Comparison of ENCODE assay signal across 1 cellular context in the genomic region with DNA sequence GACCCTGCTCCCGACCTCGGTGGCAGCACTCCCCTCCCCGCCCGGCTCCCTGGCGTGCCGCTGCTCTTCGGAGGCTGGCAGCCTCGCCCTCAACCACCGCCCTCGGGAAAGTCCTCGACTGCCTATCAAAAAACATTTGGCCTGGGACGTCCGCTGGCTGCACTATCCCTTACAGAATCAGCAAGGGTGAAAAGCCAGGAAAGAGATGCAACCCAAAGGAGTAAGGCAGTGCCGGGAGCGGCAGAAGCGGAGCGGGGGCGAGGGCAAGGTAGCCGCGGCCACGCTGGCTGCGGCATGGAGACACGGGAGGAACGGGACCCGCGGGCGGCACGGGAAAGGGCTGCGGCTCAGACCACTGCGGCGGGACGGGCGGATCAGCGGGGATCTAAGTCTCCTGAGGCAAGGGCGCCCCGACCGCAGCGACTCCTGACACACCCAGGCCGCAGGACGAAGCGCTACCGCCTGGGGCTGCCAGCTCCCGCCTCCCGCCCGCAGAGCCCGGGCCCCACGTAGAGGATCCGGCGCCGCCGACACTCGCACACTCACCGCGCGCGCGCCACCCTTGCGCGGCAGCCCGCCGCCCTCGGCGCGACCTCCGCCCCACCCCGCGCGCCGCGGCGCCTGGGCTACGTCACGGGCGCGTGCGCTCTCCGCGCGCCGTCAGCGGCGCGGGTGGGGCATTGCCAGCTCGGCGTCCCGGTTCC.
TF ChIP-seq lines count a peak whose summit lies in the region.

A gene with protein sequence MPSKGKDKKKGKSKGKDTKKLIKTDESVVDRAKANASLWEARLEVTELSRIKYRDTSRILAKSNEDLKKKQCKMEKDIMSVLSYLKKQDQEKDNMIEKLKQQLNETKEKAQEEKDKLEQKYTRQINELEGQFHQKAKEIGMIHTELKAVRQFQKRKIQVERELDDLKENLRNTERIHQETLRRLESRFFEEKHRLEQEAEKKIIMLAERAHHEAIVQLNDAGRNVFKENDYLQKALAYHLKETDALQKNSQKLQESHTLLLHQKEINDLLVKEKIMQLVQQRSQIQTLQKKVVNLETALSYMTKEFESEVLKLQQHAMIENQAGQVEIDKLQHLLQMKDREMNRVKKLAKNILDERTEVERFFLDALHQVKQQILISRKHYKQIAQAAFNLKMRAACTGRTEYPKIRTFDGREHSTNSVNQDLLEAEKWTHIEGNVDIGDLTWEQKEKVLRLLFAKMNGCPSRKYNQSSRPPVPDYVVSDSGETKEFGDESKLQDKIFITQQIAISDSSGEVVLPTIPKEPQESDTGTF (plus strand): TSS at position 646 of the 704 bp plus-strand sequence. CDS start 130 bp downstream, outside the sequence.
A gene with protein sequence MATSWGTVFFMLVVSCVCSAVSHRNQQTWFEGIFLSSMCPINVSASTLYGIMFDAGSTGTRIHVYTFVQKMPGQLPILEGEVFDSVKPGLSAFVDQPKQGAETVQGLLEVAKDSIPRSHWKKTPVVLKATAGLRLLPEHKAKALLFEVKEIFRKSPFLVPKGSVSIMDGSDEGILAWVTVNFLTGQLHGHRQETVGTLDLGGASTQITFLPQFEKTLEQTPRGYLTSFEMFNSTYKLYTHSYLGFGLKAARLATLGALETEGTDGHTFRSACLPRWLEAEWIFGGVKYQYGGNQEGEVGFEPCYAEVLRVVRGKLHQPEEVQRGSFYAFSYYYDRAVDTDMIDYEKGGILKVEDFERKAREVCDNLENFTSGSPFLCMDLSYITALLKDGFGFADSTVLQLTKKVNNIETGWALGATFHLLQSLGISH (minus strand): TSS at position 585 of the 704 bp plus-strand sequence. CDS start 31,186 bp downstream, outside the sequence.

TF ChIP-seq in HepG2, 621 proteins besides CTCF, POLR2A, EP300 and RAD21 (continued from another document and continues in another):
- TF ChIP-seq HNRNPK (IDR thresholded peaks at IDR 0.05; ENCODE audit: low read depth, low read length, poor library complexity, severe bottlenecking) (no peak), ZNF766 (CRISPR knock-in tag; IDR thresholded peaks at IDR 0.05; ENCODE audit: borderline replicate concordance) (no peak), ZBTB3 (CRISPR knock-in tag; IDR thresholded peaks at IDR 0.05; ENCODE audit: borderline replicate concordance, low read depth) (no peak), WIZ (CRISPR knock-in tag; IDR thresholded peaks at IDR 0.05) (no peak; the same call in 1 of the 2 replicates), XRCC5 (optimal IDR thresholded peaks at IDR 0.05; ENCODE audit: low read length) (no peak), KLF11 (CRISPR knock-in tag; IDR thresholded peaks at IDR 0.05) (no peak), SOX6 (IDR thresholded peaks at IDR 0.05) (no peak), SOX6 (CRISPR knock-in tag; IDR thresholded peaks at IDR 0.05) (peak; percentile 50), PAWR (CRISPR knock-in tag; IDR thresholded peaks at IDR 0.05; ENCODE audit: borderline replicate concordance) (no peak), JUN (CRISPR knock-in tag; IDR thresholded peaks at IDR 0.05) (no peak), ZBTB8A (CRISPR knock-in tag; IDR thresholded peaks at IDR 0.05; ENCODE audit: borderline replicate concordance, low read depth) (no peak), HNF4G (IDR thresholded peaks at IDR 0.05; ENCODE audit: borderline replicate concordance, low read depth, low read length) (no peak), HNF4G (CRISPR knock-in tag; IDR thresholded peaks at IDR 0.05; ENCODE audit: borderline replicate concordance, low read depth) (0 out of 2 replicates have a peak, but pooled peaks have one; percentile 43), ZNF614 (CRISPR knock-in tag; IDR thresholded peaks at IDR 0.05; ENCODE audit: borderline replicate concordance) (peak; percentile 41; the same call in 1 of the 2 replicates), GTF3A (CRISPR knock-in tag; conservative IDR thresholded peaks at IDR 0.05) (no peak), ZNF615 (CRISPR knock-in tag; IDR thresholded peaks at IDR 0.05; ENCODE audit: borderline replicate concordance) (no peak), TRIM24 (CRISPR knock-in tag; IDR thresholded peaks at IDR 0.05) (no peak), ZNF792 (CRISPR knock-in tag; IDR thresholded peaks at IDR 0.05) (no peak; the same call in 1 of the 2 replicates), ZNF558 (CRISPR knock-in tag; IDR thresholded peaks at IDR 0.05; ENCODE audit: borderline replicate concordance) (0 out of 2 replicates have a peak, but pooled peaks have one; percentile 49), KAT7 (CRISPR knock-in tag; IDR thresholded peaks at IDR 0.05; ENCODE audit: borderline replicate concordance) (no peak), ZNF562 (CRISPR knock-in tag; IDR thresholded peaks at IDR 0.05; ENCODE audit: borderline replicate concordance) (no peak), NR2C2 (CRISPR knock-in tag; IDR thresholded peaks at IDR 0.05; ENCODE audit: borderline replicate concordance) (peak; percentile 85), YEATS2 (CRISPR knock-in tag; IDR thresholded peaks at IDR 0.05; ENCODE audit: borderline replicate concordance) (peak; percentile 13; the same call in 1 of the 2 replicates), ZBTB38 (CRISPR knock-in tag; IDR thresholded peaks at IDR 0.05) (peak; percentile 61; the same call in 1 of the 2 replicates), SP4 (CRISPR knock-in tag; IDR thresholded peaks at IDR 0.05) (0 out of 2 replicates have a peak, but pooled peaks have one; percentile 73), RBAK (CRISPR knock-in tag; IDR thresholded peaks at IDR 0.05) (no peak)
- TF ChIP-seq, protein P1, sequence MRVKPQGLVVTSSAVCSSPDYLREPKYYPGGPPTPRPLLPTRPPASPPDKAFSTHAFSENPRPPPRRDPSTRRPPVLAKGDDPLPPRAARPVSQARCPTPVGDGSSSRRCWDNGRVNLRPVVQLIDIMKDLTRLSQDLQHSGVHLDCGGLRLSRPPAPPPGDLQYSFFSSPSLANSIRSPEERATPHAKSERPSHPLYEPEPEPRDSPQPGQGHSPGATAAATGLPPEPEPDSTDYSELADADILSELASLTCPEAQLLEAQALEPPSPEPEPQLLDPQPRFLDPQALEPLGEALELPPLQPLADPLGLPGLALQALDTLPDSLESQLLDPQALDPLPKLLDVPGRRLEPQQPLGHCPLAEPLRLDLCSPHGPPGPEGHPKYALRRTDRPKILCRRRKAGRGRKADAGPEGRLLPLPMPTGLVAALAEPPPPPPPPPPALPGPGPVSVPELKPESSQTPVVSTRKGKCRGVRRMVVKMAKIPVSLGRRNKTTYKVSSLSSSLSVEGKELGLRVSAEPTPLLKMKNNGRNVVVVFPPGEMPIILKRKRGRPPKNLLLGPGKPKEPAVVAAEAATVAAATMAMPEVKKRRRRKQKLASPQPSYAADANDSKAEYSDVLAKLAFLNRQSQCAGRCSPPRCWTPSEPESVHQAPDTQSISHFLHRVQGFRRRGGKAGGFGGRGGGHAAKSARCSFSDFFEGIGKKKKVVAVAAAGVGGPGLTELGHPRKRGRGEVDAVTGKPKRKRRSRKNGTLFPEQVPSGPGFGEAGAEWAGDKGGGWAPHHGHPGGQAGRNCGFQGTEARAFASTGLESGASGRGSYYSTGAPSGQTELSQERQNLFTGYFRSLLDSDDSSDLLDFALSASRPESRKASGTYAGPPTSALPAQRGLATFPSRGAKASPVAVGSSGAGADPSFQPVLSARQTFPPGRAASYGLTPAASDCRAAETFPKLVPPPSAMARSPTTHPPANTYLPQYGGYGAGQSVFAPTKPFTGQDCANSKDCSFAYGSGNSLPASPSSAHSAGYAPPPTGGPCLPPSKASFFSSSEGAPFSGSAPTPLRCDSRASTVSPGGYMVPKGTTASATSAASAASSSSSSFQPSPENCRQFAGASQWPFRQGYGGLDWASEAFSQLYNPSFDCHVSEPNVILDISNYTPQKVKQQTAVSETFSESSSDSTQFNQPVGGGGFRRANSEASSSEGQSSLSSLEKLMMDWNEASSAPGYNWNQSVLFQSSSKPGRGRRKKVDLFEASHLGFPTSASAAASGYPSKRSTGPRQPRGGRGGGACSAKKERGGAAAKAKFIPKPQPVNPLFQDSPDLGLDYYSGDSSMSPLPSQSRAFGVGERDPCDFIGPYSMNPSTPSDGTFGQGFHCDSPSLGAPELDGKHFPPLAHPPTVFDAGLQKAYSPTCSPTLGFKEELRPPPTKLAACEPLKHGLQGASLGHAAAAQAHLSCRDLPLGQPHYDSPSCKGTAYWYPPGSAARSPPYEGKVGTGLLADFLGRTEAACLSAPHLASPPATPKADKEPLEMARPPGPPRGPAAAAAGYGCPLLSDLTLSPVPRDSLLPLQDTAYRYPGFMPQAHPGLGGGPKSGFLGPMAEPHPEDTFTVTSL (CRISPR knock-in tag; IDR thresholded peaks at IDR 0.05; ENCODE audit: borderline replicate concordance): no peak
- TF ChIP-seq, protein P2, sequence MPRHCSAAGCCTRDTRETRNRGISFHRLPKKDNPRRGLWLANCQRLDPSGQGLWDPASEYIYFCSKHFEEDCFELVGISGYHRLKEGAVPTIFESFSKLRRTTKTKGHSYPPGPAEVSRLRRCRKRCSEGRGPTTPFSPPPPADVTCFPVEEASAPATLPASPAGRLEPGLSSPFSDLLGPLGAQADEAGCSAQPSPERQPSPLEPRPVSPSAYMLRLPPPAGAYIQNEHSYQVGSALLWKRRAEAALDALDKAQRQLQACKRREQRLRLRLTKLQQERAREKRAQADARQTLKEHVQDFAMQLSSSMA (CRISPR knock-in tag; IDR thresholded peaks at IDR 0.05): no peak
- TF ChIP-seq, protein P3, sequence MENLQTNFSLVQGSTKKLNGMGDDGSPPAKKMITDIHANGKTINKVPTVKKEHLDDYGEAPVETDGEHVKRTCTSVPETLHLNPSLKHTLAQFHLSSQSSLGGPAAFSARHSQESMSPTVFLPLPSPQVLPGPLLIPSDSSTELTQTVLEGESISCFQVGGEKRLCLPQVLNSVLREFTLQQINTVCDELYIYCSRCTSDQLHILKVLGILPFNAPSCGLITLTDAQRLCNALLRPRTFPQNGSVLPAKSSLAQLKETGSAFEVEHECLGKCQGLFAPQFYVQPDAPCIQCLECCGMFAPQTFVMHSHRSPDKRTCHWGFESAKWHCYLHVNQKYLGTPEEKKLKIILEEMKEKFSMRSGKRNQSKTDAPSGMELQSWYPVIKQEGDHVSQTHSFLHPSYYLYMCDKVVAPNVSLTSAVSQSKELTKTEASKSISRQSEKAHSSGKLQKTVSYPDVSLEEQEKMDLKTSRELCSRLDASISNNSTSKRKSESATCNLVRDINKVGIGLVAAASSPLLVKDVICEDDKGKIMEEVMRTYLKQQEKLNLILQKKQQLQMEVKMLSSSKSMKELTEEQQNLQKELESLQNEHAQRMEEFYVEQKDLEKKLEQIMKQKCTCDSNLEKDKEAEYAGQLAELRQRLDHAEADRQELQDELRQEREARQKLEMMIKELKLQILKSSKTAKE (CRISPR knock-in tag; IDR thresholded peaks at IDR 0.05; ENCODE audit: borderline replicate concordance): no peak
- TF ChIP-seq, protein P4, sequence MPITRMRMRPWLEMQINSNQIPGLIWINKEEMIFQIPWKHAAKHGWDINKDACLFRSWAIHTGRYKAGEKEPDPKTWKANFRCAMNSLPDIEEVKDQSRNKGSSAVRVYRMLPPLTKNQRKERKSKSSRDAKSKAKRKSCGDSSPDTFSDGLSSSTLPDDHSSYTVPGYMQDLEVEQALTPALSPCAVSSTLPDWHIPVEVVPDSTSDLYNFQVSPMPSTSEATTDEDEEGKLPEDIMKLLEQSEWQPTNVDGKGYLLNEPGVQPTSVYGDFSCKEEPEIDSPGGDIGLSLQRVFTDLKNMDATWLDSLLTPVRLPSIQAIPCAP (CRISPR knock-in tag; IDR thresholded peaks at IDR 0.05; ENCODE audit: low read depth): no peak
- TF ChIP-seq, protein P5, sequence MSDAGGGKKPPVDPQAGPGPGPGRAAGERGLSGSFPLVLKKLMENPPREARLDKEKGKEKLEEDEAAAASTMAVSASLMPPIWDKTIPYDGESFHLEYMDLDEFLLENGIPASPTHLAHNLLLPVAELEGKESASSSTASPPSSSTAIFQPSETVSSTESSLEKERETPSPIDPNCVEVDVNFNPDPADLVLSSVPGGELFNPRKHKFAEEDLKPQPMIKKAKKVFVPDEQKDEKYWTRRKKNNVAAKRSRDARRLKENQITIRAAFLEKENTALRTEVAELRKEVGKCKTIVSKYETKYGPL (CRISPR knock-in tag; IDR thresholded peaks at IDR 0.05): no peak
- TF ChIP-seq, protein P6, sequence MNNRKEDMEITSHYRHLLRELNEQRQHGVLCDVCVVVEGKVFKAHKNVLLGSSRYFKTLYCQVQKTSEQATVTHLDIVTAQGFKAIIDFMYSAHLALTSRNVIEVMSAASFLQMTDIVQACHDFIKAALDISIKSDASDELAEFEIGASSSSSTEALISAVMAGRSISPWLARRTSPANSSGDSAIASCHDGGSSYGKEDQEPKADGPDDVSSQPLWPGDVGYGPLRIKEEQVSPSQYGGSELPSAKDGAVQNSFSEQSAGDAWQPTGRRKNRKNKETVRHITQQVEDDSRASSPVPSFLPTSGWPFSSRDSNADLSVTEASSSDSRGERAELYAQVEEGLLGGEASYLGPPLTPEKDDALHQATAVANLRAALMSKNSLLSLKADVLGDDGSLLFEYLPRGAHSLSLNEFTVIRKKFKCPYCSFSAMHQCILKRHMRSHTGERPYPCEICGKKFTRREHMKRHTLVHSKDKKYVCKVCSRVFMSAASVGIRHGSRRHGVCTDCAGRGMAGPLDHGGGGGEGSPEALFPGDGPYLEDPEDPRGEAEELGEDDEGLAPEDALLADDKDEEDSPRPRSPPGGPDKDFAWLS (CRISPR knock-in tag; IDR thresholded peaks at IDR 0.05; ENCODE audit: borderline replicate concordance): no peak
- TF ChIP-seq, protein P7, sequence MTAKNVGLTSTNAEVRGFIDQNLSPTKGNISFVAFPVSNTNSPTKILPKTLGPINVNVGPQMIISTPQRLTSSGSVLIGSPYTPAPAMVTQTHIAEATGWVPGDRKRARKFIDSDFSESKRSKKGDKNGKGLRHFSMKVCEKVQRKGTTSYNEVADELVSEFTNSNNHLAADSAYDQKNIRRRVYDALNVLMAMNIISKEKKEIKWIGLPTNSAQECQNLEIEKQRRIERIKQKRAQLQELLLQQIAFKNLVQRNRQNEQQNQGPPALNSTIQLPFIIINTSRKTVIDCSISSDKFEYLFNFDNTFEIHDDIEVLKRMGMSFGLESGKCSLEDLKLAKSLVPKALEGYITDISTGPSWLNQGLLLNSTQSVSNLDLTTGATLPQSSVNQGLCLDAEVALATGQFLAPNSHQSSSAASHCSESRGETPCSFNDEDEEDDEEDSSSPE (CRISPR knock-in tag; IDR thresholded peaks at IDR 0.05): peak; percentile 63; the same call in 1 of the 2 replicates
- TF ChIP-seq, protein P8, sequence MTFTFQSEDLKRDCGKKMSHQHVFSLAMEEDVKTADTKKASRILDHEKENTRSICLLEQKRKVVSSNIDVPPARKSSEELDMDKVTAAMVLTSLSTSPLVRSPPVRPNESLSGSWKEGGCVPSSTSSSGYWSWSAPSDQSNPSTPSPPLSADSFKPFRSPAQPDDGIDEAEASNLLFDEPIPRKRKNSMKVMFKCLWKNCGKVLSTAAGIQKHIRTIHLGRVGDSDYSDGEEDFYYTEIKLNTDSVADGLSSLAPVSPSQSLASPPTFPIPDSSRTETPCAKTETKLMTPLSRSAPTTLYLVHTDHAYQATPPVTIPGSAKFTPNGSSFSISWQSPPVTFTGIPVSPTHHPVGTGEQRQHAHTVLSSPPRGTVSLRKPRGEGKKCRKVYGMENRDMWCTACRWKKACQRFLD (CRISPR knock-in tag; IDR thresholded peaks at IDR 0.05; ENCODE audit: borderline replicate concordance): no peak
